ENCODE assay signal across 11 cellular contexts in genomic region chr7:76504351-76505167, GRCh38. TPM values are rescaled to one million over a fixed set of nuclear protein-coding genes. Genes with fewer than 3 reads are reported as not detected.
DNase-seq lines count a peak whose midpoint lies in the region; ATAC-seq and TF ChIP-seq lines count a peak whose summit lies in the region.
"Not testable (repeated sequence)": the region's sequence is repeated elsewhere in the genome, so short reads cannot be mapped to it uniquely, and the experiment has no call there.
"Had no signal": no experiment of that assay in that cellular context is flagged by ENCODE, and none has a peak within 500 bp of the region (broad histone marks: within the 10 kb centered on the region; RNA-seq: fewer than 3 reads in every experiment).

No MANE protein-coding gene starts in this region.

- not testable (repeated sequence) for H3K27me3 Mint-ChIP-seq in H9 (ENCODE audit: low read depth); T-helper 1 cell treated with Interleukin-12 subunit alpha and Interleukin-12 subunit beta and Interleukin-4 antibody, amounts not matched to agents 30 μg/mL and 1 μg/mL, for 36 hours (ENCODE audit: low read depth); type B pancreatic cell

- H3K9me3 ChIP-seq in H9 (ENCODE audit: control insufficient read depth, low read depth, low read length); mucosa of descending colon: not testable (repeated sequence)

- not testable (repeated sequence) for H3K56ac ChIP-seq in H9 (ENCODE audit: insufficient read length, low read depth, low read length)

- not testable (repeated sequence) for H3K23ac ChIP-seq in H9 (ENCODE audit: insufficient read length, low read depth, low read length)

- not testable (repeated sequence) for H3K4me1 ChIP-seq in H9 (ENCODE audit: insufficient read depth, low read length); mucosa of descending colon (ENCODE audit: low read depth)

- not testable (repeated sequence) for H2AFZ ChIP-seq in H9 (ENCODE audit: low read length)

- H3K4ac ChIP-seq in H9 (ENCODE audit: low read depth, low read length): not testable (repeated sequence)

- H3K4me2 ChIP-seq in H9 (ENCODE audit: insufficient read depth, insufficient read length, low read length): not testable (repeated sequence)

- intact Hi-C loops in mucosa of descending colon (cut with DNase I, micrococcal nuclease): not testable (repeated sequence)
- intact Hi-C loops in posterior vena cava (cut with DNase I): loop anchor here in 1 of 2 donors (5.0 kb wide), 1 partner anchor 493 kb away; no protein-coding TSS in a partner anchor

- H3K36me3 ChIP-seq in mucosa of descending colon (ENCODE audit: low read depth): not testable (repeated sequence)

- DNase-seq in AG20443 (ENCODE audit: low spot score): peak; percentile 10
- DNase-seq in H9: peak; percentile 16
- DNase-seq in activated naive CD4-positive, alpha-beta T cell treated with anti-CD3 and anti-CD28 coated beads, Interleukin-2, amount 50 U/mL, for 72 hours (ENCODE audit: low spot score in 2 of 2): not testable (repeated sequence)
- peak in 1 of 3 donors; percentile 36 for DNase-seq in mucosa of descending colon
- peak; percentile 60 for DNase-seq in posterior vena cava (ENCODE audit: low spot score)
- DNase-seq in type B pancreatic cell (ENCODE audit: extremely low spot score, unreplicated experiment): peak; percentile 57

- no CpG with 5 or more reads among the region's 33 CpGs for WGBS in H9 (ENCODE audit: extremely low coverage, insufficient read length, low lambda C conversion rate)

- not testable (repeated sequence) for H3K18ac ChIP-seq in H9 (ENCODE audit: insufficient read length, low read depth, low read length)

- H2AK5ac ChIP-seq in H9 (ENCODE audit: insufficient read length, low read length): not testable (repeated sequence)

- not testable (repeated sequence) for H3K14ac ChIP-seq in H9 (ENCODE audit: insufficient read depth, low read length)

- not testable (repeated sequence) for H3K27me3 ChIP-seq in H9 (ENCODE audit: insufficient read depth, low read length)

- H3K23me2 ChIP-seq in H9 (ENCODE audit: insufficient read length, low read depth, low read length, poor library complexity, severe bottlenecking): not testable (repeated sequence)

- H3K4me1 Mint-ChIP-seq in H9; T-helper 1 cell treated with Interleukin-12 subunit alpha and Interleukin-12 subunit beta and Interleukin-4 antibody, amounts not matched to agents 30 μg/mL and 1 μg/mL, for 36 hours (ENCODE audit: low read depth); type B pancreatic cell (ENCODE audit: unreplicated experiment): not testable (repeated sequence)

- not testable (repeated sequence) for H3T11ph ChIP-seq in H9 (ENCODE audit: low read length)

- H3K4me3 Mint-ChIP-seq in H9; T-helper 1 cell treated with Interleukin-12 subunit alpha and Interleukin-12 subunit beta and Interleukin-4 antibody, amounts not matched to agents 30 μg/mL and 1 μg/mL, for 36 hours; type B pancreatic cell: not testable (repeated sequence)

- peak overlapping the region in 2 of 3 experiments; percentile 46 to 80; a peak in 3 of 7 replicates for H3K27ac Mint-ChIP-seq in H9
- peak overlapping the region; percentile 26 for H3K27ac Mint-ChIP-seq in T-helper 1 cell treated with Interleukin-12 subunit alpha and Interleukin-12 subunit beta and Interleukin-4 antibody, amounts not matched to agents 30 μg/mL and 1 μg/mL, for 36 hours
- peak overlapping the region; percentile 15 to 22 for H3K27ac Mint-ChIP-seq in activated naive CD4-positive, alpha-beta T cell treated with anti-CD3 and anti-CD28 coated beads, Interleukin-2, amount 50 U/mL, for 72 hours
- not testable (repeated sequence) for H3K27ac Mint-ChIP-seq in type B pancreatic cell

- peak in 1 of 2 donors; percentile 8 for ATAC-seq in activated naive CD4-positive, alpha-beta T cell treated with anti-CD3 and anti-CD28 coated beads, Interleukin-2, amount 50 U/mL, for 72 hours
- peak; percentile 8 for ATAC-seq in esophagus mucosa
- peak; percentile 2 for ATAC-seq in mucosa of descending colon

- H3K36me3 Mint-ChIP-seq in H9 (ENCODE audit: insufficient read depth in 1 of 3, low read depth in 3 of 3): peaks cover 0 to 25% (median 9%) of the 10 kb centered on the region in 3 experiments; a peak in 5 of 7 replicates
- not testable (repeated sequence) for H3K36me3 Mint-ChIP-seq in T-helper 1 cell treated with Interleukin-12 subunit alpha and Interleukin-12 subunit beta and Interleukin-4 antibody, amounts not matched to agents 30 μg/mL and 1 μg/mL, for 36 hours (ENCODE audit: low read depth); activated naive CD4-positive, alpha-beta T cell treated with anti-CD3 and anti-CD28 coated beads, Interleukin-2, amount 50 U/mL, for 72 hours; type B pancreatic cell

- H3K9ac ChIP-seq in H9 (ENCODE audit: extremely low read depth, insufficient read length, low read length): not testable (repeated sequence)

- not testable (repeated sequence) for H2BK120ac ChIP-seq in H9 (ENCODE audit: low read depth, low read length, poor library complexity, severe bottlenecking)

- not testable (repeated sequence) for H2BK5ac ChIP-seq in H9 (ENCODE audit: insufficient read length, low read length)

- not testable (repeated sequence) for H3K79me1 ChIP-seq in H9 (ENCODE audit: insufficient read depth, low read depth, low read length, poor library complexity, severe bottlenecking)

- H3K4me3 ChIP-seq in mucosa of descending colon: not testable (repeated sequence)

- not testable (repeated sequence) for H4K5ac ChIP-seq in H9 (ENCODE audit: insufficient read length, low read depth, low read length)

- H2BK15ac ChIP-seq in H9 (ENCODE audit: low read depth, low read length): not testable (repeated sequence)

- H2BK20ac ChIP-seq in H9 (ENCODE audit: low read depth, low read length, poor library complexity, severe bottlenecking): not testable (repeated sequence)

- TF ChIP-seq CTCF in H9 (conservative IDR thresholded peaks at IDR 0.05); mucosa of descending colon (IDR thresholded peaks at IDR 0.05); type B pancreatic cell (conservative IDR thresholded peaks at IDR 0.05): not testable (repeated sequence)

- H4K91ac ChIP-seq in H9 (ENCODE audit: insufficient read length, low read depth, low read length): not testable (repeated sequence)

- not testable (repeated sequence) for H3K9me3 Mint-ChIP-seq in H9; T-helper 1 cell treated with Interleukin-12 subunit alpha and Interleukin-12 subunit beta and Interleukin-4 antibody, amounts not matched to agents 30 μg/mL and 1 μg/mL, for 36 hours; activated naive CD4-positive, alpha-beta T cell treated with anti-CD3 and anti-CD28 coated beads, Interleukin-2, amount 50 U/mL, for 72 hours; type B pancreatic cell

- not testable (repeated sequence) for H4K8ac ChIP-seq in H9 (replicated peaks; ENCODE audit: insufficient read length, low read depth, low read length)

- not testable (repeated sequence) for H3K27ac ChIP-seq in H9 (ENCODE audit: insufficient read length, low read depth, low read length)

- not testable (repeated sequence) for H4K20me1 ChIP-seq in H9 (ENCODE audit: control insufficient read depth, insufficient read depth, insufficient read length)

- H2BK12ac ChIP-seq in H9 (ENCODE audit: insufficient read length, low read depth, low read length): not testable (repeated sequence)

- not testable (repeated sequence) for H3K79me2 ChIP-seq in H9 (ENCODE audit: insufficient read depth, low read length)

RNA-seq across cellular contexts. Expression of gene UPK3B, which starts 5.8 kb away (rescaled TPM):
- total RNA-seq in H9 (2021): 2.1 and 3.5 TPM in 2 replicates
- total RNA-seq in activated naive CD4-positive, alpha-beta T cell treated with anti-CD3 and anti-CD28 coated beads, Interleukin-2, amount 50 U/mL, for 72 hours: 1 to 10 TPM in 1 of 2 donors, under 1 TPM in 1; 0.68 to 1.6 TPM
- 9.6 TPM for total RNA-seq in esophagus mucosa
- 1 to 10 TPM; 2.2 to 4.3 (median 3.6) TPM for total RNA-seq in mucosa of descending colon
- 1 to 10 TPM in 1 of 2 donors, under 1 TPM in 1; 0.37 to 1.1 TPM for total RNA-seq in posterior vena cava
- total RNA-seq in type B pancreatic cell (ENCODE audit: low replicate concordance): 10.7 and 11.2 TPM in 2 replicates
- total RNA-seq: H4 had no signal

RNA-seq across cellular contexts. Expression of gene SPDYE16, which starts 38.5 kb away (rescaled TPM):
- total RNA-seq in H9 (2021): not detected in 2 replicates
- total RNA-seq in activated naive CD4-positive, alpha-beta T cell treated with anti-CD3 and anti-CD28 coated beads, Interleukin-2, amount 50 U/mL, for 72 hours: under 1 TPM in 1 of 2 donors, not detected in 1; 0.10 TPM
- total RNA-seq in esophagus mucosa: not detected
- under 1 TPM in 2 of 3 donors, not detected in 1; 0.20 to 0.51 TPM for total RNA-seq in mucosa of descending colon
- under 1 TPM; 0.10 to 0.28 TPM for total RNA-seq in posterior vena cava
- total RNA-seq in type B pancreatic cell (ENCODE audit: low replicate concordance): 0.19 and 0.51 TPM in 2 replicates
- total RNA-seq: H4, LHCN-M2, Right ventricle myocardium inferior had no signal

RNA-seq across cellular contexts. Expression of gene DTX2, which starts 43.0 kb away (rescaled TPM):
- total RNA-seq in H9 (2021) (43.1 and 48.8 TPM in 2 replicates), esophagus mucosa (56.2 TPM), mucosa of descending colon (10 to 100 TPM; 52.3 to 91.6 (median 83.7) TPM), posterior vena cava (10 to 100 TPM; 24.6 to 25.2 TPM), type B pancreatic cell (ENCODE audit: low replicate concordance) (30.1 and 30.6 TPM in 2 replicates)
- 10 to 100 TPM; 22.3 to 28.5 TPM for total RNA-seq in activated naive CD4-positive, alpha-beta T cell treated with anti-CD3 and anti-CD28 coated beads, Interleukin-2, amount 50 U/mL, for 72 hours
